Comparison of ENCODE assay signal across 1 cellular context in the genomic region with DNA sequence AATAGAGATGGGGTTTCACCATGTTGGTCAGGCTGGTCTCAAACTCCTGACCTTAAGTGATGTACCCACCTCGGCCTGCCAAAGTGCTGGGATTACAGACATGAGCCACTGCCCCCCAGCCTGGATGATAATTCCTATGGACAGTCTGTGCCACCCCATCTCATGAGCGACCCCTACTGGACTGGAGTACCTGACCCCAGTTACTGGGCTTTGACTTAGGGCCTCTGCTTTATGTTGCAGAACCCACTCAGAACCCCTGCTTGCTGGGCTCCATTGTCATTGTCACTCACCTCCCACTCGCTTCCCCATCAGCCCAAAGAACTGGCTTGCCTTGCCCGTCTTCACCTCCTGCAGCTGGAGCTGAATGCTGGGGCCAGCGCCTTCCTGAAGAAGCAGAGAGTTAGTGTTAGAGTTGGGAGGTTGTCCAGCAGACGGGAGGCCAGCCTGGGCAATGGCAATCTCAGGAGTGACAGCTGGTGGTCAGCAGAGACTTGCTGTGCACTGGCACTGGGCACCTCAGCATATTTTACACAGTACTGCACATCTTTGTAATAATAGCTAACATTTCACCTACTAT.
A peak's percentile ranks its signal among the peaks of the same experiment; 100 is the strongest.
TF ChIP-seq lines count a peak whose summit lies in the region.

No MANE protein-coding gene starts in this region.

TF ChIP-seq in K562, 482 proteins besides CTCF, POLR2A, EP300 and RAD21:
- TF ChIP-seq MAZ (CRISPR knock-in tag; conservative IDR thresholded peaks at IDR 0.05 in 1 of 2, IDR thresholded peaks at IDR 0.05 in 1 of 2) (peak in 1 of 2 experiments; percentile 30; a peak in 1 of 4 replicates), SMC3 (conservative IDR thresholded peaks at IDR 0.05; ENCODE audit: insufficient read depth, low read depth, low read length) (peak; percentile 35; the same call in 1 of the 2 replicates), SAP30 (IDR thresholded peaks at IDR 0.05; ENCODE audit: borderline replicate concordance, insufficient read depth, low read depth, low read length, poor library complexity, severe bottlenecking) (no peak)
